In the genomic region with DNA sequence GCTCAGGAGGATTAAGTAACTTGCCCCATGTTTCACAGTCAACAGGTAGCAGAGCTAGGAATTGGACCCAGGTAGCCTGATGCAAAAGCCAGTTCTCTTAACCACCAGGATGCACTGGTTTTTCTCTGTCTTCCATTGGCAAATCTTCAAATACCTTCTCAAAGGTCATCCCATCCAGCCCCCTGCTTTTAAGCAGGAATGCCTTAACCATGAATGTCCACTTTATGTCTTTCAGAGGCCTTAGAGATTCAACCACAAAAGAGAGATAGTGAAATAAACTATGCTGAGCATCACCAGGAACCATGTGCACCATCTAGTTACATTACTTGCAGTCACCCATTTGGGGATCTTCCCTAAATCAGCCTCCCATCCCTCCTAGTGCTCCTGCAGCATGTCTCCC, we compare ENCODE assay signal across 21 cellular contexts.
DNase-seq lines count a peak whose midpoint lies in the region; ATAC-seq and TF ChIP-seq lines count a peak whose summit lies in the region.
"Had no signal": no experiment of that assay in that cellular context is flagged by ENCODE, and none has a peak within 500 bp of the region (broad histone marks: within the 10 kb centered on the region; RNA-seq: fewer than 3 reads in every experiment).

No MANE protein-coding gene starts in this region.

- H3K4me3 Mint-ChIP-seq in natural killer cell = peak overlapping the region; percentile 29
- H3K4me3 Mint-ChIP-seq in natural killer cell treated with Interleukin-12 subunit alpha and Interleukin-12 subunit beta and Interleukin-15 and Interleukin-18, amount 100 ng/mL, for 72 hours = no peak overlapping the region
- H3K4me3 Mint-ChIP-seq in activated naive CD4-positive, alpha-beta T cell treated with anti-CD3 and anti-CD28 coated beads for 36 hours = no peak overlapping the region
- H3K4me3 Mint-ChIP-seq: CD8-positive, alpha-beta T cell; IgD-negative memory B cell had no signal

- H3K27me3 Mint-ChIP-seq in natural killer cell (ENCODE audit: low read depth in 2 of 2) = peaks cover 43 to 69% of the 10 kb centered on the region in 2 donors
- peaks cover 44 to 55% of the 10 kb centered on the region in 2 donors for H3K27me3 Mint-ChIP-seq in natural killer cell treated with Interleukin-12 subunit alpha and Interleukin-12 subunit beta and Interleukin-15 and Interleukin-18, amount 100 ng/mL, for 72 hours
- no peaks in the 10 kb centered on the region for H3K27me3 Mint-ChIP-seq in activated naive CD4-positive, alpha-beta T cell treated with anti-CD3 and anti-CD28 coated beads for 36 hours (ENCODE audit: low read depth)

- no peak for ATAC-seq in natural killer cell
- no peak for ATAC-seq in natural killer cell treated with Interleukin-12 subunit alpha and Interleukin-12 subunit beta and Interleukin-15 and Interleukin-18, amount 100 ng/mL, for 72 hours
- no peak for ATAC-seq in GM18909 (IDR thresholded peaks at IDR 0.05; ENCODE audit: poor library complexity, unreplicated experiment)
- ATAC-seq: CD8-positive, alpha-beta T cell; Panc1 had no signal

- no peaks in the 10 kb centered on the region for H3K9me3 Mint-ChIP-seq in natural killer cell
- H3K9me3 Mint-ChIP-seq in natural killer cell treated with Interleukin-12 subunit alpha and Interleukin-12 subunit beta and Interleukin-15 and Interleukin-18, amount 100 ng/mL, for 72 hours = no peaks in the 10 kb centered on the region
- H3K9me3 Mint-ChIP-seq in activated naive CD4-positive, alpha-beta T cell treated with anti-CD3 and anti-CD28 coated beads for 36 hours = no peaks in the 10 kb centered on the region
- H3K9me3 Mint-ChIP-seq: CD8-positive, alpha-beta T cell; IgD-negative memory B cell had no signal

- H3K27ac Mint-ChIP-seq in natural killer cell = no peak overlapping the region
- H3K27ac Mint-ChIP-seq in natural killer cell treated with Interleukin-12 subunit alpha and Interleukin-12 subunit beta and Interleukin-15 and Interleukin-18, amount 100 ng/mL, for 72 hours = no peak overlapping the region
- no peak overlapping the region for H3K27ac Mint-ChIP-seq in activated naive CD4-positive, alpha-beta T cell treated with anti-CD3 and anti-CD28 coated beads for 36 hours
- H3K27ac Mint-ChIP-seq: CD8-positive, alpha-beta T cell; IgD-negative memory B cell had no signal

- no peak for TF ChIP-seq CTCF in natural killer cell (IDR thresholded peaks at IDR 0.05)

- intact Hi-C loops in natural killer cell (cut with micrococcal nuclease) = loop anchor here (5.0 kb wide), 1 partner anchor 57 kb away; no protein-coding TSS in a partner anchor
- intact Hi-C loops in activated naive CD4-positive, alpha-beta T cell treated with anti-CD3 and anti-CD28 coated beads for 36 hours (cut with micrococcal nuclease) = no loop called here

- peaks cover 29 to 34% of the 10 kb centered on the region in 2 donors for H3K4me1 Mint-ChIP-seq in natural killer cell
- H3K4me1 Mint-ChIP-seq in natural killer cell treated with Interleukin-12 subunit alpha and Interleukin-12 subunit beta and Interleukin-15 and Interleukin-18, amount 100 ng/mL, for 72 hours (ENCODE audit: low read depth in 2 of 2) = peaks cover 17 to 21% of the 10 kb centered on the region in 2 donors
- no peaks in the 10 kb centered on the region for H3K4me1 Mint-ChIP-seq in activated naive CD4-positive, alpha-beta T cell treated with anti-CD3 and anti-CD28 coated beads for 36 hours (ENCODE audit: low read depth)
- H3K4me1 Mint-ChIP-seq: IgD-negative memory B cell had no signal

- CTCF ChIA-PET in activated naive CD4-positive, alpha-beta T cell treated with anti-CD3 and anti-CD28 coated beads for 36 hours (lab: Charles Lee) = interaction anchor here (0.6 to 1.9 kb wide), 3 partner anchors 9 to 40 kb away, joined by 3 to 5 read pairs (median 4); no protein-coding TSS in a partner anchor

- no peaks in the 10 kb centered on the region for H3K36me3 Mint-ChIP-seq in natural killer cell
- H3K36me3 Mint-ChIP-seq in natural killer cell treated with Interleukin-12 subunit alpha and Interleukin-12 subunit beta and Interleukin-15 and Interleukin-18, amount 100 ng/mL, for 72 hours = no peaks in the 10 kb centered on the region
- no peaks in the 10 kb centered on the region for H3K36me3 Mint-ChIP-seq in activated naive CD4-positive, alpha-beta T cell treated with anti-CD3 and anti-CD28 coated beads for 36 hours (ENCODE audit: low read depth)
- H3K36me3 Mint-ChIP-seq: CD8-positive, alpha-beta T cell had no signal

- DNase-seq in natural killer cell = no peak
- no peak for DNase-seq in natural killer cell treated with Interleukin-12 subunit alpha and Interleukin-12 subunit beta and Interleukin-15 and Interleukin-18, amount 100 ng/mL, for 72 hours (ENCODE audit: low spot score)
- DNase-seq in amniotic epithelial cell (ENCODE audit: low read depth) = peak; percentile 77
- DNase-seq in iris pigment epithelial cell (ENCODE audit: low read depth) = peak; percentile 41
- no peak for DNase-seq in central memory CD4-positive, alpha-beta T cell
- no peak for DNase-seq in activated naive CD4-positive, alpha-beta T cell treated with anti-CD3 and anti-CD28 coated beads for 36 hours
- DNase-seq: 8988T; AML-193; C1 segment of cervical spinal cord; CD8-positive, alpha-beta T cell; GM23248; HCEC 1CT; MV-4-11; NCI-H1105 treated with DMSO at 0.1 percent for 48 hours; NCI-H2029 treated with DMSO at 0.1 percent for 48 hours; NCI-H345; NCI-H524 treated with DMSO at 0.1 percent for 48 hours; SIG-M5 had no signal

Comparison
In these comparisons a context has a peak if more than half of its experiments do, and no peak if none do; other contexts are left out.
1. DNase-seq: peak in amniotic epithelial cell (single experiment) and iris pigment epithelial cell (single experiment); none in natural killer cell (single experiment), natural killer cell treated with Interleukin-12 subunit alpha and Interleukin-12 subunit beta and Interleukin-15 and Interleukin-18, amount 100 ng/mL, for 72 hours (single experiment), central memory CD4-positive, alpha-beta T cell (single experiment) and activated naive CD4-positive, alpha-beta T cell treated with anti-CD3 and anti-CD28 coated beads for 36 hours (single experiment).